8 cellular contexts compared by ENCODE assay signal in genomic region chr1:61588736-61589381, GRCh38.
DNase-seq lines count a peak whose midpoint lies in the region; ATAC-seq and TF ChIP-seq lines count a peak whose summit lies in the region.

No MANE protein-coding gene starts in this region.

- H3K27ac ChIP-seq in C4-2B (no peak overlapping the region), ectodermal cell (ENCODE audit: insufficient read depth, low read depth, low read length, poor library complexity, severe bottlenecking) (peak overlapping the region; percentile 70), testis (no peak overlapping the region)

- H3K36me3 ChIP-seq in ectodermal cell (ENCODE audit: control insufficient read depth, insufficient read depth, low read length) (no peaks in the 10 kb centered on the region), testis (ENCODE audit: low read depth, missing control alignments) (no peaks in the 10 kb centered on the region)

- H3K4me1 ChIP-seq in ectodermal cell (ENCODE audit: control insufficient read depth, insufficient read depth, low read length) (no peaks in the 10 kb centered on the region), testis (no peaks in the 10 kb centered on the region)

- WGBS in ectodermal cell, 2 experiments: 33 to 45% methylated on average over 5 to 6 of the region's 6 CpGs
- 35 to 51% methylated on average over 5 to 6 of the region's 6 CpGs for WGBS in testis, 2 donors

- H3K4me3 ChIP-seq in ectodermal cell (ENCODE audit: insufficient read depth, low read depth, low read length): no peak overlapping the region
- no peak overlapping the region for H3K4me3 ChIP-seq in testis

- peak; percentile 95 for TF ChIP-seq CTCF in C4-2B (conservative IDR thresholded peaks at IDR 0.05)
- peak in 2 of 3 experiments; percentile 32 to 48 for TF ChIP-seq CTCF in testis (IDR thresholded peaks at IDR 0.05)

- ATAC-seq in GM19324 (IDR thresholded peaks at IDR 0.05; ENCODE audit: low FRiP score, unreplicated experiment) (peak; percentile 81), HG03439 (IDR thresholded peaks at IDR 0.05; ENCODE audit: unreplicated experiment) (peak; percentile 88)

- intact Hi-C loops in testis (cut with DNase I; ENCODE audit: low total_unique reads): no loop called here

- no peak for TF ChIP-seq POLR2A in testis (IDR thresholded peaks at IDR 0.05)

- no peaks in the 10 kb centered on the region for H3K9me3 ChIP-seq in ectodermal cell (ENCODE audit: control insufficient read depth, low read length)
- H3K9me3 ChIP-seq in testis: no peaks in the 10 kb centered on the region

- H3K27me3 ChIP-seq in ectodermal cell (ENCODE audit: control insufficient read depth, insufficient read depth, low read length, poor library complexity, severe bottlenecking) (no peaks in the 10 kb centered on the region), testis (no peaks in the 10 kb centered on the region)

- peak; percentile 80 for DNase-seq in NCI-H510A treated with DMSO at 0.1 percent for 48 hours (lab: John Stamatoyannopoulos, UW)
- peak; percentile 79 for DNase-seq in activated CD4-positive, alpha-beta T cell treated with anti-CD3 and anti-CD28 coated beads for 48 hours
- peak; percentile 54 for DNase-seq in myocyte (ENCODE audit: low read depth)
- DNase-seq in testis: peak; percentile 75
